ENCODE assay signal across 15 cellular contexts in genomic region chr18:4908239-4908638, GRCh38.
DNase-seq lines count a peak whose midpoint lies in the region; ATAC-seq and TF ChIP-seq lines count a peak whose summit lies in the region.
"Had no signal": no experiment of that assay in that cellular context is flagged by ENCODE, and none has a peak within 500 bp of the region (broad histone marks: within the 10 kb centered on the region; RNA-seq: fewer than 3 reads in every experiment).

No MANE protein-coding gene starts in this region.

- H3K79me2 ChIP-seq in neural progenitor cell (ENCODE audit: low read depth): no peaks in the 10 kb centered on the region

- H3K27me3 Mint-ChIP-seq in neural progenitor cell (ENCODE audit: insufficient read depth, low read depth): no peaks in the 10 kb centered on the region
- H3K27me3 Mint-ChIP-seq: CD8-positive, alpha-beta memory T cell; IgD-negative memory B cell had no signal

- no peaks in the 10 kb centered on the region for H4K20me1 ChIP-seq in neural progenitor cell (ENCODE audit: low read depth)
- H4K20me1 ChIP-seq: BLaER1 had no signal

- no peak overlapping the region for H3K9ac ChIP-seq in neural progenitor cell
- H3K9ac ChIP-seq: BLaER1 had no signal

- no peak for TF ChIP-seq CTCF in neural progenitor cell (IDR thresholded peaks at IDR 0.05)
- no peak for TF ChIP-seq CTCF in A673 (conservative IDR thresholded peaks at IDR 0.05; ENCODE audit: low read depth, low read length)

- CTCF ChIA-PET in A673 (lab: Charles Lee): no interaction called here

- peaks cover 7% of the 10 kb centered on the region for H3K4me1 Mint-ChIP-seq in neural progenitor cell
- H3K4me1 Mint-ChIP-seq: CD8-positive, alpha-beta memory T cell; IgD-negative memory B cell had no signal

- H3K9me3 ChIP-seq in neural progenitor cell (ENCODE audit: low read depth) (no peaks in the 10 kb centered on the region), A673 (ENCODE audit: low read depth, low read length, poor library complexity, severe bottlenecking) (no peaks in the 10 kb centered on the region)
- H3K9me3 ChIP-seq: A549, BLaER1, Caco-2 had no signal

- no TSS peak for BruUV-seq in A673 (replicated peaks; lab: Mats Ljungman, UMichigan)

- intact Hi-C loops in A673 (cut with micrococcal nuclease; ENCODE audit: unreplicated experiment): no loop called here

- no peak overlapping the region for H3K4me3 ChIP-seq in neural progenitor cell
- H3K4me3 ChIP-seq in A673 (ENCODE audit: low read depth, low read length, poor library complexity, severe bottlenecking): no peak overlapping the region
- H3K4me3 ChIP-seq: A549, BLaER1 had no signal

- H3K4me3 Mint-ChIP-seq in neural progenitor cell: no peak overlapping the region
- H3K4me3 Mint-ChIP-seq: CD8-positive, alpha-beta memory T cell; HFFc6; IgD-negative memory B cell had no signal

- DNase-seq in NCI-H446 treated with DMSO at 0.1 percent for 48 hours (lab: John Stamatoyannopoulos, UW) (peak; percentile 84), astrocyte of the hippocampus (ENCODE audit: low read depth, low spot score) (peak; percentile 7), neural progenitor cell (ENCODE audit: low spot score) (peak; percentile 11), A673 (ENCODE audit: low spot score) (no peak)
- DNase-seq in effector CD8-positive, alpha-beta T cell (lab: John Stamatoyannopoulos, UW): no peak
- DNase-seq: Caco-2; CD8-positive, alpha-beta memory T cell; DMS53; GF-D8; HCEC 1CT; HFFc6 had no signal

- H3K4me1 ChIP-seq in neural progenitor cell (peaks cover 32% of the 10 kb centered on the region), A673 (ENCODE audit: insufficient read depth, low read length, poor library complexity, severe bottlenecking) (no peaks in the 10 kb centered on the region)
- H3K4me1 ChIP-seq: A549, BLaER1, Caco-2 had no signal

- no peaks in the 10 kb centered on the region for H3K27me3 ChIP-seq in neural progenitor cell
- H3K27me3 ChIP-seq in A673 (replicated peaks; ENCODE audit: insufficient read depth, low read depth, low read length, poor library complexity): peaks cover 27% of the 10 kb centered on the region
- H3K27me3 ChIP-seq: BLaER1 had no signal

- no peaks in the 10 kb centered on the region for H3K36me3 ChIP-seq in neural progenitor cell
- H3K36me3 ChIP-seq in A673 (ENCODE audit: insufficient read depth, low read length, poor library complexity, severe bottlenecking): no peaks in the 10 kb centered on the region
- H3K36me3 ChIP-seq: BLaER1 had no signal

- no peaks in the 10 kb centered on the region for H3F3A ChIP-seq in neural progenitor cell (ENCODE audit: low read depth)

- ATAC-seq in HG03135 (IDR thresholded peaks at IDR 0.05; ENCODE audit: unreplicated experiment): no peak
- ATAC-seq: A549 had no signal

- no peak overlapping the region for H3K4me2 ChIP-seq in neural progenitor cell
- H3K4me2 ChIP-seq: A549, BLaER1 had no signal

- H3K27ac ChIP-seq in neural progenitor cell: no peak overlapping the region
- no peak overlapping the region for H3K27ac ChIP-seq in A673 (ENCODE audit: low read depth, low read length, poor library complexity, severe bottlenecking)
- H3K27ac ChIP-seq: A549, BLaER1 had no signal

- POLR2A ChIA-PET in A673 (lab: Charles Lee; ENCODE audit: low non-redundant PET): no interaction called here

- no peaks in the 10 kb centered on the region for H3K36me3 Mint-ChIP-seq in neural progenitor cell
- H3K36me3 Mint-ChIP-seq: CD8-positive, alpha-beta memory T cell; IgD-negative memory B cell had no signal

- H2AFZ ChIP-seq in neural progenitor cell (replicated peaks): no peak overlapping the region

- H3K27ac Mint-ChIP-seq in neural progenitor cell: no peak overlapping the region
- H3K27ac Mint-ChIP-seq: CD8-positive, alpha-beta memory T cell; HFFc6; IgD-negative memory B cell had no signal

- no peaks in the 10 kb centered on the region for H3K9me3 Mint-ChIP-seq in neural progenitor cell

Comparison
In these comparisons a context has a peak if more than half of its experiments do, and no peak if none do; other contexts are left out.
1. DNase-seq: peak in NCI-H446 treated with DMSO at 0.1 percent for 48 hours (single experiment), astrocyte of the hippocampus (single experiment) and neural progenitor cell (single experiment); none in A673 (single experiment) and effector CD8-positive, alpha-beta T cell (single experiment).